Comparison of ENCODE assay signal across 1 cellular context in genomic region chr1:93846151-93846928, GRCh38.
TF ChIP-seq lines count a peak whose summit lies in the region.

No MANE protein-coding gene starts in this region.

TF ChIP-seq in HEK293, 187 proteins besides CTCF, POLR2A, EP300 and RAD21 (continued from another document and continues in another):
- TF ChIP-seq ZNF391 (tag by site-specific recombination; IDR thresholded peaks at IDR 0.05; ENCODE audit: borderline replicate concordance, low read depth) (no peak), WT1 (tag by site-specific recombination; IDR thresholded peaks at IDR 0.05) (no peak; the same call in 1 of the 2 replicates), GLI4 (tag by site-specific recombination; IDR thresholded peaks at IDR 0.05) (no peak), ZBTB17 (tag by site-specific recombination; IDR thresholded peaks at IDR 0.05) (no peak), ZNF248 (tag by site-specific recombination; IDR thresholded peaks at IDR 0.05) (no peak), TRIM28 (IDR thresholded peaks at IDR 0.05; ENCODE audit: borderline replicate concordance, low read length) (no peak), ZNF561 (tag by site-specific recombination; IDR thresholded peaks at IDR 0.05; ENCODE audit: borderline replicate concordance) (peak; percentile 54; the same call in 1 of the 2 replicates), ZNF23 (tag by site-specific recombination; IDR thresholded peaks at IDR 0.05; ENCODE audit: borderline replicate concordance) (no peak), ZBTB26 (tag by site-specific recombination; optimal IDR thresholded peaks at IDR 0.05) (peak; percentile 93), ZNF280D (tag by site-specific recombination; IDR thresholded peaks at IDR 0.05) (no peak), KLF8 (tag by site-specific recombination; IDR thresholded peaks at IDR 0.05) (peak; percentile 92), ZBTB20 (tag by site-specific recombination; IDR thresholded peaks at IDR 0.05) (peak; percentile 83), ZNF10 (tag by site-specific recombination; IDR thresholded peaks at IDR 0.05) (peak; percentile 94), ZNF501 (tag by site-specific recombination; IDR thresholded peaks at IDR 0.05) (peak; percentile 75; the same call in 1 of the 2 replicates), BCL6B (tag by site-specific recombination; IDR thresholded peaks at IDR 0.05) (no peak), ZBTB7A (tag by site-specific recombination; IDR thresholded peaks at IDR 0.05; ENCODE audit: low read depth) (0 out of 2 replicates have a peak, but pooled peaks have one; percentile 13), ZNF777 (tag by site-specific recombination; IDR thresholded peaks at IDR 0.05; ENCODE audit: borderline replicate concordance) (no peak), ZNF37A (tag by site-specific recombination; IDR thresholded peaks at IDR 0.05) (no peak), ZNF518A (tag by site-specific recombination; conservative IDR thresholded peaks at IDR 0.05; ENCODE audit: low read depth) (no peak), ZNF155 (tag by site-specific recombination; IDR thresholded peaks at IDR 0.05) (no peak), ZNF223 (tag by site-specific recombination; IDR thresholded peaks at IDR 0.05) (no peak), HOXA7 (CRISPR knock-in tag; IDR thresholded peaks at IDR 0.05; ENCODE audit: borderline replicate concordance) (no peak), ZNF776 (tag by site-specific recombination; IDR thresholded peaks at IDR 0.05; ENCODE audit: borderline replicate concordance) (no peak), PRDM10 (tag by site-specific recombination; IDR thresholded peaks at IDR 0.05) (peak; percentile 65), ZBTB21 (tag by site-specific recombination; IDR thresholded peaks at IDR 0.05) (no peak), IKZF3 (tag by site-specific recombination; IDR thresholded peaks at IDR 0.05) (no peak), ZNF366 (tag by site-specific recombination; conservative IDR thresholded peaks at IDR 0.05) (no peak), ZNF544 (tag by site-specific recombination; IDR thresholded peaks at IDR 0.05) (no peak), KLF7 (tag by site-specific recombination; IDR thresholded peaks at IDR 0.05; ENCODE audit: borderline replicate concordance) (peak; percentile 57; the same call in 1 of the 2 replicates), ZSCAN23 (tag by site-specific recombination; IDR thresholded peaks at IDR 0.05) (no peak), ZNF639 (tag by site-specific recombination; IDR thresholded peaks at IDR 0.05) (no peak), ZNF324 (tag by site-specific recombination; IDR thresholded peaks at IDR 0.05) (no peak), ZNF701 (tag by site-specific recombination; IDR thresholded peaks at IDR 0.05) (no peak), SCRT1 (tag by site-specific recombination; IDR thresholded peaks at IDR 0.05; ENCODE audit: borderline replicate concordance) (no peak), ZNF629 (tag by site-specific recombination; IDR thresholded peaks at IDR 0.05) (0 out of 2 replicates have a peak, but pooled peaks have one; percentile 6), ZSCAN16 (tag by site-specific recombination; IDR thresholded peaks at IDR 0.05) (no peak)
- TF ChIP-seq, protein P1, sequence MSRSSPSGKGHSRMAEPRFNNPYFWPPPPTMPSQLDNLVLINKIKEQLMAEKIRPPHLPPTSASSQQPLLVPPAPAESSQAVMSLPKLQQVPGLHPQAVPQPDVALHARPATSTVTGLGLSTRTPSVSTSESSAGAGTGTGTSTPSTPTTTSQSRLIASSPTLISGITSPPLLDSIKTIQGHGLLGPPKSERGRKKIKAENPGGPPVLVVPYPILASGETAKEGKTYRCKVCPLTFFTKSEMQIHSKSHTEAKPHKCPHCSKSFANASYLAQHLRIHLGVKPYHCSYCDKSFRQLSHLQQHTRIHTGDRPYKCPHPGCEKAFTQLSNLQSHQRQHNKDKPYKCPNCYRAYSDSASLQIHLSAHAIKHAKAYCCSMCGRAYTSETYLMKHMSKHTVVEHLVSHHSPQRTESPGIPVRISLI (tag by site-specific recombination; IDR thresholded peaks at IDR 0.05) = no peak
- TF ChIP-seq, protein P2, sequence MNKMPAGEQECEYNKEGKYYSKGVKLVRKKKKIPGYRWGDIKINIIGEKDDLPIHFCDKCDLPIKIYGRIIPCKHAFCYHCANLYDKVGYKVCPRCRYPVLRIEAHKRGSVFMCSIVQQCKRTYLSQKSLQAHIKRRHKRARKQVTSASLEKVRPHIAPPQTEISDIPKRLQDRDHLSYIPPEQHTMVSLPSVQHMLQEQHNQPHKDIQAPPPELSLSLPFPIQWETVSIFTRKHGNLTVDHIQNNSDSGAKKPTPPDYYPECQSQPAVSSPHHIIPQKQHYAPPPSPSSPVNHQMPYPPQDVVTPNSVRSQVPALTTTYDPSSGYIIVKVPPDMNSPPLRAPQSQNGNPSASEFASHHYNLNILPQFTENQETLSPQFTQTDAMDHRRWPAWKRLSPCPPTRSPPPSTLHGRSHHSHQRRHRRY (tag by site-specific recombination; IDR thresholded peaks at IDR 0.05) = no peak
- TF ChIP-seq, protein P3, sequence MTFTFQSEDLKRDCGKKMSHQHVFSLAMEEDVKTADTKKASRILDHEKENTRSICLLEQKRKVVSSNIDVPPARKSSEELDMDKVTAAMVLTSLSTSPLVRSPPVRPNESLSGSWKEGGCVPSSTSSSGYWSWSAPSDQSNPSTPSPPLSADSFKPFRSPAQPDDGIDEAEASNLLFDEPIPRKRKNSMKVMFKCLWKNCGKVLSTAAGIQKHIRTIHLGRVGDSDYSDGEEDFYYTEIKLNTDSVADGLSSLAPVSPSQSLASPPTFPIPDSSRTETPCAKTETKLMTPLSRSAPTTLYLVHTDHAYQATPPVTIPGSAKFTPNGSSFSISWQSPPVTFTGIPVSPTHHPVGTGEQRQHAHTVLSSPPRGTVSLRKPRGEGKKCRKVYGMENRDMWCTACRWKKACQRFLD (tag by site-specific recombination; IDR thresholded peaks at IDR 0.05) = no peak
- TF ChIP-seq, protein P4, sequence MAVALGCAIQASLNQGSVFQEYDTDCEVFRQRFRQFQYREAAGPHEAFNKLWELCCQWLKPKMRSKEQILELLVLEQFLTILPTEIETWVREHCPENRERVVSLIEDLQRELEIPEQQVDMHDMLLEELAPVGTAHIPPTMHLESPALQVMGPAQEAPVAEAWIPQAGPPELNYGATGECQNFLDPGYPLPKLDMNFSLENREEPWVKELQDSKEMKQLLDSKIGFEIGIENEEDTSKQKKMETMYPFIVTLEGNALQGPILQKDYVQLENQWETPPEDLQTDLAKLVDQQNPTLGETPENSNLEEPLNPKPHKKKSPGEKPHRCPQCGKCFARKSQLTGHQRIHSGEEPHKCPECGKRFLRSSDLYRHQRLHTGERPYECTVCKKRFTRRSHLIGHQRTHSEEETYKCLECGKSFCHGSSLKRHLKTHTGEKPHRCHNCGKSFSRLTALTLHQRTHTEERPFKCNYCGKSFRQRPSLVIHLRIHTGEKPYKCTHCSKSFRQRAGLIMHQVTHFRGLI (tag by site-specific recombination; IDR thresholded peaks at IDR 0.05) = peak; percentile 81
